27 cellular contexts compared by ENCODE assay signal in genomic region chrX:55336176-55336575, GRCh38.
"Had no signal": no experiment of that assay in that cellular context is flagged by ENCODE, and none has a peak within 500 bp of the region (broad histone marks: within the 10 kb centered on the region; RNA-seq: fewer than 3 reads in every experiment).

No MANE protein-coding gene starts in this region.

- H3K4me3 ChIP-seq: stomach, suprapubic skin, testis, thoracic aorta, thyroid gland, tibial artery, tibial nerve, transverse colon, upper lobe of left lung, upper lobe of right lung, uterus, vagina had no signal

- ATAC-seq: stimulated activated effector memory CD8-positive, alpha-beta T cell treated with anti-CD3 and anti-CD28 coated beads, Interleukin-12 subunit alpha, Interleukin-12 subunit beta, amount 100 ng/mL, for 72 hours; stimulated activated memory B cell treated with anti-CD40 and anti-IgM and Interleukin-4, amounts not matched to agents 10 μg/mL and 1 μg/mL and 100 μg/mL, for 72 hours; stimulated activated naive B cell treated with anti-CD40 and anti-IgM and Interleukin-4, amounts not matched to agents 10 μg/mL and 1 μg/mL and 100 μg/mL, for 72 hours; stimulated activated naive CD8-positive, alpha-beta T cell treated with anti-CD3 and anti-CD28 coated beads, Interleukin-15, amount 100 ng/mL, for 72 hours; stimulated activated naive CD8-positive, alpha-beta T cell treated with anti-CD3 and anti-CD28 coated beads, Interleukin-15, Interleukin-2, amounts not matched to agents 100 U/mL and 50 U/mL, for 24 hours; upper lobe of right lung had no signal

- FAIRE-seq: urothelium cell line had no signal

- DNase-seq: stimulated activated CD4-positive, alpha-beta T cell treated with anti-CD3 and anti-CD28 coated beads, Interleukin-2, amount 100 ng/mL, for 48 hours; stimulated activated CD4-positive, alpha-beta T cell treated with anti-CD3 and anti-CD28 coated beads, Interleukin-4, amount 100 ng/mL, for 1 hour; stimulated activated CD4-positive, alpha-beta T cell treated with anti-CD3 and anti-CD28 coated beads, Interleukin-4, amount 100 ng/mL, for 24 hours; stimulated activated CD4-positive, alpha-beta T cell treated with anti-CD3 and anti-CD28 coated beads, Interleukin-4, amount 100 ng/mL, for 4 hours; stimulated activated CD8-positive, alpha-beta memory T cell treated with anti-CD3 and anti-CD28 coated beads, Interleukin-4, amount 100 ng/mL, for 48 hours; stimulated activated naive B cell treated with anti-CD40 and anti-IgM and Interleukin-4, amounts not matched to agents 10 μg/mL and 1 μg/mL and 100 μg/mL, for 72 hours; stimulated activated naive CD4-positive, alpha-beta T cell; stimulated activated naive CD4-positive, alpha-beta T cell treated with Interleukin-2 at 50 U/mL for 16 hours; stimulated activated naive CD8-positive, alpha-beta T cell treated with anti-CD3 and anti-CD28 coated beads, Interleukin-15, amount 100 ng/mL, for 72 hours; stimulated activated naive CD8-positive, alpha-beta T cell treated with anti-CD3 and anti-CD28 coated beads, Interleukin-15, Interleukin-2, amounts not matched to agents 100 U/mL and 50 U/mL, for 24 hours; stomach; substantia nigra; testis; thyroid gland; tibial artery; transverse colon; trophoblast cell; upper lobe of left lung; upper lobe of right lung; uterus had no signal

- H3K27me3 ChIP-seq: stomach, suprapubic skin, testis, thyroid gland, tibial artery, tibial nerve, transverse colon, upper lobe of left lung, upper lobe of right lung, uterus, vagina had no signal

- H3K36me3 ChIP-seq: stomach, suprapubic skin, thoracic aorta, thyroid gland, tibial artery, tibial nerve, transverse colon, upper lobe of left lung, upper lobe of right lung, uterus, vagina had no signal
